ENCODE assay signal across 8 cellular contexts in genomic region chr6:70955441-70956190, GRCh38. TPM values are rescaled to one million over a fixed set of nuclear protein-coding genes. Genes with fewer than 3 reads are reported as not detected.
DNase-seq lines count a peak whose midpoint lies in the region; ATAC-seq and TF ChIP-seq lines count a peak whose summit lies in the region.

No MANE protein-coding gene starts in this region.

- 1% methylated on average over 47 to 49 of the region's 65 CpGs for WGBS in mesodermal cell (ENCODE audit: insufficient coverage in 2 of 2), 2 experiments

- peaks cover 21% of the 10 kb centered on the region for H3K4me1 ChIP-seq in CD4-positive, CD25-positive, alpha-beta regulatory T cell (ENCODE audit: control insufficient read depth, insufficient read depth, low read length, poor library complexity, severe bottlenecking)
- H3K4me1 ChIP-seq in mesodermal cell (ENCODE audit: control insufficient read depth, insufficient read depth, low read length, poor library complexity, severe bottlenecking), result no peaks in the 10 kb centered on the region

- no peaks in the 10 kb centered on the region for H3K9me3 ChIP-seq in CD4-positive, CD25-positive, alpha-beta regulatory T cell (ENCODE audit: control insufficient read depth in 2 of 2, low read length in 2 of 2)
- H3K9me3 ChIP-seq in mesodermal cell (ENCODE audit: control insufficient read depth, low read length), result no peaks in the 10 kb centered on the region

- no peak overlapping the region for H3K27ac Mint-ChIP-seq in CD4-positive, CD25-positive, alpha-beta regulatory T cell
- H3K27ac Mint-ChIP-seq in endothelial cell (ENCODE audit: unreplicated experiment), result no peak overlapping the region

- H3K27me3 Mint-ChIP-seq in CD4-positive, CD25-positive, alpha-beta regulatory T cell, result peaks cover 59% of the 10 kb centered on the region
- H3K27me3 Mint-ChIP-seq in endothelial cell (ENCODE audit: unreplicated experiment), result peaks cover 22% of the 10 kb centered on the region

- H3K36me3 ChIP-seq in CD4-positive, CD25-positive, alpha-beta regulatory T cell (ENCODE audit: control insufficient read depth, insufficient read depth, low read length), result no peaks in the 10 kb centered on the region
- no peaks in the 10 kb centered on the region for H3K36me3 ChIP-seq in mesodermal cell (ENCODE audit: control insufficient read depth, insufficient read depth, low read length)

- peak; percentile 91 for ATAC-seq in CD4-positive, CD25-positive, alpha-beta regulatory T cell (ENCODE audit: low read depth in 2 of 2)
- ATAC-seq in GM19438 (IDR thresholded peaks at IDR 0.05; ENCODE audit: low read depth, unreplicated experiment) (peak; percentile 93), HG03521 (IDR thresholded peaks at IDR 0.05; ENCODE audit: unreplicated experiment) (peak; percentile 92)

- H3K27ac ChIP-seq in CD4-positive, CD25-positive, alpha-beta regulatory T cell (ENCODE audit: insufficient read depth, low read length, poor library complexity, severe bottlenecking), result no peak overlapping the region
- H3K27ac ChIP-seq in mesodermal cell (ENCODE audit: low read depth, low read length, severe bottlenecking), result no peak overlapping the region

- H3K4me1 Mint-ChIP-seq in CD4-positive, CD25-positive, alpha-beta regulatory T cell, result peaks cover 0 to 27% (median 8%) of the 10 kb centered on the region in 4 donors
- peaks cover 2% of the 10 kb centered on the region for H3K4me1 Mint-ChIP-seq in endothelial cell (ENCODE audit: unreplicated experiment)

- TF ChIP-seq CTCF in endothelial cell (IDR thresholded peaks at IDR 0.05; ENCODE audit: unreplicated experiment), result peak; percentile 97

- peak; percentile 65 to 87 (median 79) for DNase-seq in CD4-positive, CD25-positive, alpha-beta regulatory T cell
- peak; percentile 78 for DNase-seq in NCI-H748 treated with DMSO at 0.1 percent for 48 hours (lab: John Stamatoyannopoulos, UW)
- peak; percentile 59 to 80 (median 71) for DNase-seq in activated CD8-positive, alpha-beta memory T cell treated with anti-CD3 and anti-CD28 coated beads for 48 hours (ENCODE audit: low read depth in 2 of 3, low spot score in 2 of 3)
- peak; percentile 96 for DNase-seq in endothelial cell (ENCODE audit: low spot score)
- peak; percentile 65 for DNase-seq in stimulated activated CD8-positive, alpha-beta memory T cell treated with anti-CD3 and anti-CD28 coated beads, Interleukin-12 subunit alpha, Interleukin-12 subunit beta, amount 100 ng/mL, for 4 hours (ENCODE audit: low read depth)

- peaks cover 0 to 2% (median 0%) of the 10 kb centered on the region in 7 donors for H3K9me3 Mint-ChIP-seq in CD4-positive, CD25-positive, alpha-beta regulatory T cell
- H3K9me3 Mint-ChIP-seq in endothelial cell (ENCODE audit: unreplicated experiment), result no peaks in the 10 kb centered on the region

- H3K27me3 ChIP-seq in CD4-positive, CD25-positive, alpha-beta regulatory T cell (ENCODE audit: control insufficient read depth, insufficient read depth, low read length), result peaks cover 16% of the 10 kb centered on the region

- no peaks in the 10 kb centered on the region for H3K36me3 Mint-ChIP-seq in CD4-positive, CD25-positive, alpha-beta regulatory T cell
- no peaks in the 10 kb centered on the region for H3K36me3 Mint-ChIP-seq in endothelial cell (ENCODE audit: low read depth, unreplicated experiment)

- no peak overlapping the region for H3K4me3 ChIP-seq in CD4-positive, CD25-positive, alpha-beta regulatory T cell (ENCODE audit: low read depth, low read length)
- peak overlapping the region; percentile 44 for H3K4me3 ChIP-seq in mesodermal cell (ENCODE audit: extremely low read depth, insufficient read depth, low read length, poor library complexity, severe bottlenecking)

- H3K4me3 Mint-ChIP-seq in CD4-positive, CD25-positive, alpha-beta regulatory T cell, result peak overlapping the region; percentile 21 to 80 (median 76)
- peak overlapping the region; percentile 81 for H3K4me3 Mint-ChIP-seq in endothelial cell (ENCODE audit: unreplicated experiment)

RNA-seq across cellular contexts. Expression of gene B3GAT2, which starts 1.2 kb away (rescaled TPM):
- not detected for total RNA-seq in CD4-positive, CD25-positive, alpha-beta regulatory T cell
- polyA plus RNA-seq in CD4-positive, CD25-positive, alpha-beta regulatory T cell, result under 1 TPM; 0.16 to 0.30 (median 0.22) TPM
- total RNA-seq in endothelial cell (ENCODE audit: unreplicated experiment), result 0.08 TPM
- polyA plus RNA-seq in mesodermal cell (2013, experiment 1 of 2), result 0.26 TPM
- polyA plus RNA-seq in mesodermal cell (2013, experiment 2 of 2), result 0.15 TPM
